26 cellular contexts compared by ENCODE assay signal in genomic region chr10:23604613-23605012, GRCh38.
"Had no signal": no experiment of that assay in that cellular context is flagged by ENCODE, and none has a peak within 500 bp of the region (broad histone marks: within the 10 kb centered on the region; RNA-seq: fewer than 3 reads in every experiment).

No MANE protein-coding gene starts in this region.

- H3K4me1 Mint-ChIP-seq: naive B cell; natural killer cell; stimulated activated effector memory CD8-positive, alpha-beta T cell treated with anti-CD3 and anti-CD28 coated beads, Interleukin-12 subunit alpha, Interleukin-12 subunit beta, amount 100 ng/mL, for 72 hours had no signal

- H3K27me3 Mint-ChIP-seq: stimulated activated naive CD8-positive, alpha-beta T cell treated with anti-CD3 and anti-CD28 coated beads, Interleukin-15, Interleukin-2, amounts not matched to agents 100 ng/mL and 50 ng/mL, for 24 hours had no signal

- H3K27ac Mint-ChIP-seq: mesothelial cell of epicardium; naive B cell; natural killer cell; stimulated activated effector memory CD8-positive, alpha-beta T cell treated with anti-CD3 and anti-CD28 coated beads, Interleukin-12 subunit alpha, Interleukin-12 subunit beta, amount 100 ng/mL, for 72 hours; stimulated activated naive CD8-positive, alpha-beta T cell treated with anti-CD3 and anti-CD28 coated beads, Interleukin-15, Interleukin-2, amounts not matched to agents 100 ng/mL and 50 ng/mL, for 24 hours had no signal

- H3K4me3 ChIP-seq: left lung, lung, pancreas, prostate gland, right atrium auricular region, skin epidermis, suprapubic skin, thoracic aorta, tibial artery, upper lobe of right lung had no signal

- DNase-seq: head of caudate nucleus; hippocampal formation; left cardiac atrium; left lung; mesendoderm; naive B cell; natural killer cell; pancreas; posterior cingulate gyrus; stimulated activated CD4-positive, alpha-beta T cell treated with anti-CD3 and anti-CD28 coated beads, Interleukin-12 subunit alpha, Interleukin-12 subunit beta, amount 100 ng/mL, for 4 hours; stimulated activated CD4-positive, alpha-beta T cell treated with anti-CD3 and anti-CD28 coated beads, Interleukin-15, amount 100 ng/mL, for 24 hours; stimulated activated CD4-positive, alpha-beta T cell treated with anti-CD3 and anti-CD28 coated beads, Interleukin-2, amount 100 ng/mL, for 24 hours; stimulated activated CD4-positive, alpha-beta T cell treated with anti-CD3 and anti-CD28 coated beads, Interleukin-4, amount 100 ng/mL, for 24 hours; stimulated activated naive CD4-positive, alpha-beta T cell; tibial artery; trophoblast cell; upper lobe of right lung had no signal

- H3K4me3 Mint-ChIP-seq: mesothelial cell of epicardium; naive B cell; natural killer cell; stimulated activated effector memory CD8-positive, alpha-beta T cell treated with anti-CD3 and anti-CD28 coated beads, Interleukin-12 subunit alpha, Interleukin-12 subunit beta, amount 100 ng/mL, for 72 hours; stimulated activated naive CD8-positive, alpha-beta T cell treated with anti-CD3 and anti-CD28 coated beads, Interleukin-15, Interleukin-2, amounts not matched to agents 100 ng/mL and 50 ng/mL, for 24 hours had no signal

- H3K36me3 Mint-ChIP-seq: mesothelial cell of epicardium; naive B cell; natural killer cell; stimulated activated effector memory CD8-positive, alpha-beta T cell treated with anti-CD3 and anti-CD28 coated beads, Interleukin-12 subunit alpha, Interleukin-12 subunit beta, amount 100 ng/mL, for 72 hours had no signal

- H3K9me3 Mint-ChIP-seq: mesothelial cell of epicardium; natural killer cell; stimulated activated effector memory CD8-positive, alpha-beta T cell treated with anti-CD3 and anti-CD28 coated beads, Interleukin-12 subunit alpha, Interleukin-12 subunit beta, amount 100 ng/mL, for 72 hours; stimulated activated naive CD8-positive, alpha-beta T cell treated with anti-CD3 and anti-CD28 coated beads, Interleukin-15, Interleukin-2, amounts not matched to agents 100 ng/mL and 50 ng/mL, for 24 hours had no signal
